ENCODE assay signal across 8 cellular contexts in genomic region chr4:83114576-83114975, GRCh38. TPM values are rescaled to one million over a fixed set of nuclear protein-coding genes. Genes with fewer than 3 reads are reported as not detected.
DNase-seq lines count a peak whose midpoint lies in the region; ATAC-seq and TF ChIP-seq lines count a peak whose summit lies in the region.

TSS of gene PLAC8 (minus strand) at chr4:83114729. CDS start at chr4:83107921, 6,808 bp downstream.

- H3K9me3 Mint-ChIP-seq in CD4-positive, alpha-beta T cell: no peaks in the 10 kb centered on the region

- POLR2A ChIA-PET in CD4-positive, alpha-beta T cell (lab: Charles Lee): interaction anchor here (0.6 to 8.9 kb wide), 16 partner anchors 10 to 312 kb away, joined by 3 to 167 read pairs (median 4); partner anchors contain the start of genes COPS4 and LIN54

- no peaks in the 10 kb centered on the region for H3K27me3 Mint-ChIP-seq in CD4-positive, alpha-beta T cell

- H3K4me3 Mint-ChIP-seq in CD4-positive, alpha-beta T cell: peak within 1 kb of the TSS; percentile 98

- intact Hi-C loops in CD4-positive, alpha-beta T cell (cut with DNase I, micrococcal nuclease): loop anchor here (2.0 to 5.0 kb wide), 2 partner anchors 42 to 98 kb away; no protein-coding TSS in a partner anchor
- intact Hi-C loops in esophagus squamous epithelium (cut with DNase I) (no loop called here), heart left ventricle (cut with DNase I) (no loop called here)

- H3K27me3 ChIP-seq in CD4-positive, alpha-beta T cell (ENCODE audit: control insufficient read depth, insufficient read depth, low read length): no peaks in the 10 kb centered on the region
- no peaks in the 10 kb centered on the region for H3K27me3 ChIP-seq in esophagus squamous epithelium
- H3K27me3 ChIP-seq in heart left ventricle: peaks cover 0 to 8% (median 0%) of the 10 kb centered on the region in 9 donors

- peak in 1 of 4 donors; percentile 54 for TF ChIP-seq POLR2A in esophagus squamous epithelium (IDR thresholded peaks at IDR 0.05)
- TF ChIP-seq POLR2A in heart left ventricle (IDR thresholded peaks at IDR 0.05): no peak

- peak within 1 kb of the TSS; percentile 89 for H3K27ac Mint-ChIP-seq in CD4-positive, alpha-beta T cell

- no peaks in the 10 kb centered on the region for H3K9me3 ChIP-seq in CD4-positive, alpha-beta T cell (ENCODE audit: control insufficient read depth, low read length)
- H3K9me3 ChIP-seq in esophagus squamous epithelium (no peaks in the 10 kb centered on the region), heart left ventricle (no peaks in the 10 kb centered on the region)

- H3K36me3 ChIP-seq in esophagus squamous epithelium: no peaks in the 10 kb centered on the region
- no peaks in the 10 kb centered on the region for H3K36me3 ChIP-seq in heart left ventricle

- CTCF ChIA-PET in CD4-positive, alpha-beta T cell (lab: Charles Lee): interaction anchor here (0.6 to 2.7 kb wide), 6 partner anchors 31 to 168 kb away, joined by 3 to 10 read pairs (median 4); no protein-coding TSS in a partner anchor

- H3K36me3 Mint-ChIP-seq in CD4-positive, alpha-beta T cell (ENCODE audit: low read depth): peaks cover 42% of the 10 kb centered on the region

- peaks cover 49% of the 10 kb centered on the region for H3K4me1 Mint-ChIP-seq in CD4-positive, alpha-beta T cell (ENCODE audit: low read depth)

- peak; percentile 77 for ATAC-seq in CD4-positive, alpha-beta T cell (ENCODE audit: poor library complexity)
- ATAC-seq in HG03354 (IDR thresholded peaks at IDR 0.05; ENCODE audit: poor library complexity, severe bottlenecking, unreplicated experiment) (peak; percentile 42), SK-N-SH treated with all-trans-retinoic acid at 6 μM for 48 hours (0 out of 3 replicates have a peak, but pooled peaks have one; percentile 5), heart left ventricle (no peak)

- H3K4me3 ChIP-seq in esophagus squamous epithelium (peak within 1 kb of the TSS; percentile 9 to 38 (median 26)), heart left ventricle (peak within 1 kb of the TSS in 1 of 12 donors; percentile 75)

- DNase-seq in CD4-positive, alpha-beta T cell: peak in 5 of 10 experiments; percentile 15 to 60 (median 41)
- DNase-seq in GM19238 (ENCODE audit: insufficient read length, low spot score) (peak; percentile 17), esophagus squamous epithelium (lab: John Stamatoyannopoulos, UW) (no peak), GM03348 (ENCODE audit: low spot score) (no peak), superior temporal gyrus (ENCODE audit: extremely low spot score) (no peak), heart left ventricle (no peak)

- peaks cover 0 to 36% (median 0%) of the 10 kb centered on the region in 3 donors for H3K4me1 ChIP-seq in esophagus squamous epithelium
- peaks cover 0 to 40% (median 1%) of the 10 kb centered on the region in 12 donors for H3K4me1 ChIP-seq in heart left ventricle

- TF ChIP-seq CTCF in CD4-positive, alpha-beta T cell (IDR thresholded peaks at IDR 0.05): no peak
- TF ChIP-seq CTCF in esophagus squamous epithelium (IDR thresholded peaks at IDR 0.05) (no peak), heart left ventricle (IDR thresholded peaks at IDR 0.05) (no peak)

- peak within 1 kb of the TSS; percentile 76 for H3K27ac ChIP-seq in CD4-positive, alpha-beta T cell (ENCODE audit: low read depth, low read length)
- H3K27ac ChIP-seq in esophagus squamous epithelium (peak within 1 kb of the TSS; percentile 28 to 72 (median 48)), heart left ventricle (peak within 1 kb of the TSS in 1 of 12 donors; percentile 91)

- 28 to 35% methylated on average over 5 of the region's 5 CpGs for WGBS in esophagus squamous epithelium, 2 donors
- WGBS in heart left ventricle, 4 donors: 55 to 72% (median 68%) methylated on average over 5 of the region's 5 CpGs

TF ChIP-seq in SK-N-SH treated with all-trans-retinoic acid at 6 μM for 48 hours, 23 proteins besides CTCF, POLR2A, EP300 and RAD21:
- no peak for TF ChIP-seq POU6F1 (CRISPR knock-in tag; IDR thresholded peaks at IDR 0.05; ENCODE audit: borderline replicate concordance, low read depth)

RNA-seq across cellular contexts. Expression of gene PLAC8, which starts in this region (rescaled TPM):
- total RNA-seq in CD4-positive, alpha-beta T cell: 100 to 1,000 TPM; 249 to 259 TPM
- total RNA-seq in esophagus squamous epithelium (100 to 1,000 TPM in 1 of 4 donors, 10 to 100 TPM in 3; 17.6 to 130 (median 72.1) TPM), heart left ventricle (10 to 100 TPM in 1 of 9 donors, 1 to 10 TPM in 2, under 1 TPM in 4, not detected in 2; 0.31 to 11.3 (median 0.83) TPM)
- polyA plus RNA-seq in heart left ventricle: under 1 TPM; 0.38 to 0.73 TPM

Comparison
In these comparisons a context has a peak if more than half of its experiments do, and no peak if none do; other contexts are left out.
1. ATAC-seq: peak in CD4-positive, alpha-beta T cell (single experiment), HG03354 (single experiment) and SK-N-SH treated with all-trans-retinoic acid at 6 μM for 48 hours (single experiment); none in heart left ventricle (0 of 4).
2. intact Hi-C loops: an anchor here in CD4-positive, alpha-beta T cell (2.0 to 5.0 kb wide); none called in esophagus squamous epithelium and heart left ventricle.